In genomic region chr17:77375108-77375507, GRCh38 we compare ENCODE assay signal across 8 cellular contexts.
A peak's percentile ranks its signal among the peaks of the same experiment; 100 is the strongest.
DNase-seq lines count a peak whose midpoint lies in the region; ATAC-seq and TF ChIP-seq lines count a peak whose summit lies in the region.

No MANE protein-coding gene starts in this region.

- H3K4me3 Mint-ChIP-seq in activated T-cell treated with anti-CD3 and anti-CD28 coated beads, Interleukin-2, amount 50 U/mL, for 72 hours: peak overlapping the region; percentile 93 to 96

- H3K27me3 ChIP-seq in iPS-15b (ENCODE audit: control insufficient read depth, insufficient read depth, low read length) (no peaks in the 10 kb centered on the region), skeletal muscle tissue (ENCODE audit: control insufficient read depth in 3 of 3, insufficient read depth in 3 of 3, low read length in 3 of 3) (no peaks in the 10 kb centered on the region)

- H3K9me3 ChIP-seq in iPS-15b (ENCODE audit: control insufficient read depth, insufficient read depth, low read length) (no peaks in the 10 kb centered on the region), skeletal muscle tissue (ENCODE audit: control insufficient read depth in 3 of 3, low read length in 3 of 3) (no peaks in the 10 kb centered on the region)

- peaks cover 74% of the 10 kb centered on the region for H3K4me1 Mint-ChIP-seq in activated T-cell treated with anti-CD3 and anti-CD28 coated beads, Interleukin-2, amount 50 U/mL, for 72 hours (ENCODE audit: low read depth)

- H3K9me3 Mint-ChIP-seq in activated T-cell treated with anti-CD3 and anti-CD28 coated beads, Interleukin-2, amount 50 U/mL, for 72 hours: no peaks in the 10 kb centered on the region

- H3K27ac ChIP-seq in skeletal muscle tissue (ENCODE audit: low read depth, low read length): peak overlapping the region; percentile 90

- no peak for TF ChIP-seq CTCF in HFF-Myc (IDR thresholded peaks at IDR 0.05; ENCODE audit: low read depth, low read length, missing control alignments)

- H3K36me3 Mint-ChIP-seq in activated T-cell treated with anti-CD3 and anti-CD28 coated beads, Interleukin-2, amount 50 U/mL, for 72 hours (ENCODE audit: insufficient read depth in 2 of 2): peaks cover 0 to 7% of the 10 kb centered on the region in 2 donors

- H3K4me1 ChIP-seq in iPS-15b (ENCODE audit: control insufficient read depth, insufficient read depth, low read length): peaks cover 23% of the 10 kb centered on the region
- H3K4me1 ChIP-seq in skeletal muscle tissue (ENCODE audit: control insufficient read depth in 3 of 3, insufficient read depth in 3 of 3, low read length in 3 of 3): peaks cover 58 to 91% (median 80%) of the 10 kb centered on the region in 3 donors

- H3K4me3 ChIP-seq in HFF-Myc (replicated peaks; ENCODE audit: low read depth, low read length): peak overlapping the region; percentile 89
- peak overlapping the region; percentile 88 for H3K4me3 ChIP-seq in iPS-15b (ENCODE audit: low read depth, low read length)
- H3K4me3 ChIP-seq in skeletal muscle tissue (ENCODE audit: low read length in 3 of 3): peak overlapping the region; percentile 74 to 86 (median 83)

- H3K27me3 Mint-ChIP-seq in activated T-cell treated with anti-CD3 and anti-CD28 coated beads, Interleukin-2, amount 50 U/mL, for 72 hours (ENCODE audit: low read depth): no peaks in the 10 kb centered on the region

- H3K36me3 ChIP-seq in iPS-15b (ENCODE audit: control insufficient read depth, insufficient read depth, low read length): no peaks in the 10 kb centered on the region
- no peaks in the 10 kb centered on the region for H3K36me3 ChIP-seq in skeletal muscle tissue (ENCODE audit: control insufficient read depth in 3 of 3, insufficient read depth in 3 of 3, low read length in 3 of 3)

- H3K27ac Mint-ChIP-seq in activated T-cell treated with anti-CD3 and anti-CD28 coated beads, Interleukin-2, amount 50 U/mL, for 72 hours: peak overlapping the region; percentile 75

- no peak for ATAC-seq in activated T-cell treated with anti-CD3 and anti-CD28 coated beads, Interleukin-2, amount 50 U/mL, for 72 hours (replicated peaks in 1 of 2)
- ATAC-seq in GM19023 (IDR thresholded peaks at IDR 0.05; ENCODE audit: unreplicated experiment): no peak

- DNase-seq in HFF-Myc (ENCODE audit: extremely low read depth, low read depth): no peak
- DNase-seq in activated T-cell treated with anti-CD3 and anti-CD28 coated beads, Interleukin-2, amount 50 U/mL, for 72 hours: no peak
- DNase-seq in NCI-H748 treated with DMSO at 0.1 percent for 48 hours (lab: John Stamatoyannopoulos, UW): no peak
- no peak for DNase-seq in LoVo (ENCODE audit: low spot score)
- DNase-seq in midbrain (lab: John Stamatoyannopoulos, UW): no peak

- H3K9ac ChIP-seq in iPS-15b (ENCODE audit: low read depth, low read length) (peak overlapping the region; percentile 60), skeletal muscle tissue (ENCODE audit: low read depth in 1 of 3, low read length in 3 of 3) (peak overlapping the region in 2 of 3 donors; percentile 33 to 95)
